In the genomic region with DNA sequence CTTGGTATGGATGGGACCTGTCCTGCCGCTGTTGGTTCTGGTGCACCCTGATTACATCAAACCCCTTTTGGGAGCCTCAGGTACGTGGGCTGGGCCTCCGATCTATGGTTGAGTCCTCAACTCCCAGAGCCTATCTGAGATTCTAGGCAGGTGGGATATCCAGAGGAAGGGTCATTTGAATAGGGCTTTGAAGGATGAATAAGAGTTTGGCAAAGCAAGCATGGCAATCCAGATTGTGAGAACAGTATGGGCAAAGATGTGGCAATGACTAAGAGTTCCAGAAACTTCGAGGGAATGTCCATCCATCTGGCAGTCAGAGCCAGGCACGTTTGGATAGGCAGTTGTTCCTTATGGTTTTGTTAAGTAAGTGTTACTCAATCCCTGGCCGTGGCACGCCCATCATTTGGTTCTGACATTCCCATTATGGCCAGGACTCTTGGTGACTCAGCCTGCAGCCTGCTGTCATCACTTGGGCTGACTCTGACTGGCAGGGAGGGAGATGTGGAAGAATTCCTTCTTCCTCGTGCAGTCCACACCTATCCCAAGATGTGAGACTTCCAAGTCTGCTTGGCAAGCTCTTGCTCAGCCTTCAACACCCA, we compare ENCODE assay signal across 31 cellular contexts. TPM values are rescaled to one million over a fixed set of nuclear protein-coding genes. Genes with fewer than 3 reads are reported as not detected.
DNase-seq lines count a peak whose midpoint lies in the region; ATAC-seq and TF ChIP-seq lines count a peak whose summit lies in the region.
"Had no signal": no experiment of that assay in that cellular context is flagged by ENCODE, and none has a peak within 500 bp of the region (broad histone marks: within the 10 kb centered on the region; RNA-seq: fewer than 3 reads in every experiment).

No MANE protein-coding gene starts in this region.

- H3K27ac ChIP-seq in mammary epithelial cell (ENCODE audit: insufficient read depth, low read depth, low read length), result no peak overlapping the region
- no peak overlapping the region for H3K27ac ChIP-seq in breast epithelium
- no peak overlapping the region for H3K27ac ChIP-seq in left ventricle myocardium inferior (replicated peaks)
- H3K27ac ChIP-seq: coronary artery, Peyer's patch, thoracic aorta had no signal

- no peak for TF ChIP-seq POLR2A in breast epithelium (IDR thresholded peaks at IDR 0.05)

- dilution Hi-C loops in mammary epithelial cell (cut with HindIII; ENCODE audit: low sequenced_read_pairs), result loop anchor here (5.0 kb wide), 1 partner anchor 53 kb away; a partner anchor contains a TSS

- no peak overlapping the region for H3K9ac ChIP-seq in mammary epithelial cell (ENCODE audit: insufficient read depth, low read length)

- H3K27ac Mint-ChIP-seq in type B pancreatic cell, result no peak overlapping the region
- H3K27ac Mint-ChIP-seq: activated CD4-positive, alpha-beta memory T cell treated with anti-CD3 and anti-CD28 coated beads for 36 hours; activated T-helper 2 cell treated with anti-CD3 and anti-CD28 coated beads, Interferon-gamma antibody, Interleukin-2, Interleukin-4, amounts not matched to agents 10 μg/mL and 5 μg/mL and 100 μg/mL, durations not matched to agents 14 hours and 24 hours and 36 hours; CD4-positive, CD25-positive, alpha-beta regulatory T cell; mesothelial cell of epicardium had no signal

- intact Hi-C loops in mammary epithelial cell (cut with micrococcal nuclease), result no loop called here
- intact Hi-C loops in breast epithelium (cut with DNase I; ENCODE audit: low total_unique reads), result no loop called here
- intact Hi-C loops in Right ventricle myocardium inferior (cut with DNase I), result no loop called here
- intact Hi-C loops in left ventricle myocardium inferior (cut with micrococcal nuclease), result no loop called here

- H3K4me3 ChIP-seq in mammary epithelial cell (replicated peaks in 1 of 3; ENCODE audit: insufficient read depth in 1 of 3, low read depth in 2 of 3, low read length in 3 of 3) (no peak overlapping the region), breast epithelium (no peak overlapping the region), fibroblast of mammary gland (ENCODE audit: control insufficient read depth, low read depth, low read length) (no peak overlapping the region), left ventricle myocardium inferior (no peak overlapping the region)
- H3K4me3 ChIP-seq: coronary artery, Peyer's patch, thoracic aorta had no signal

- H3K4me1 ChIP-seq in mammary epithelial cell (ENCODE audit: insufficient read depth, low read length) (peaks cover 5% of the 10 kb centered on the region), breast epithelium (no peaks in the 10 kb centered on the region), left ventricle myocardium inferior (no peaks in the 10 kb centered on the region)
- H3K4me1 ChIP-seq: Peyer's patch had no signal

- DNase-seq in mammary epithelial cell (peak; percentile 75), breast epithelium (ENCODE audit: low spot score in 2 of 2) (no peak), NCI-H460 (ENCODE audit: extremely low read depth, low read depth) (peak; percentile 17), fibroblast of mammary gland (ENCODE audit: low read depth) (peak; percentile 52), Right ventricle myocardium inferior (ENCODE audit: missing footprints) (no peak), HCEC 1CT (no peak), type B pancreatic cell (ENCODE audit: extremely low spot score, unreplicated experiment) (no peak), left ventricle myocardium inferior (no peak)
- DNase-seq: 8988T; activated CD4-positive, alpha-beta memory T cell treated with anti-CD3 and anti-CD28 coated beads for 36 hours; activated CD4-positive, CD25-positive, alpha-beta regulatory T cell treated with anti-CD3 and anti-CD28 coated beads, Interleukin-2, amount 50 U/mL, for 72 hours; CD4-positive, CD25-positive, alpha-beta regulatory T cell; glutamatergic neuron; islet precursor cell; naive thymus-derived CD8-positive, alpha-beta T cell; NCI-H1048; NCI-H187; NCI-H2171 treated with DMSO at 0.1 percent for 48 hours; NCI-H526 treated with DMSO at 0.1 percent for 48 hours; occipital lobe; Peyer's patch; stimulated activated CD4-positive, alpha-beta T cell treated with anti-CD3 and anti-CD28 coated beads, Interleukin-15, amount 100 ng/mL, for 24 hours; stimulated activated naive CD4-positive, alpha-beta T cell; T-helper 1 cell had no signal

- in situ Hi-C loops in mammary epithelial cell (cut with MboI; ENCODE audit: low sequenced_read_pairs in 2 of 2), result no loop called here

- no peaks in the 10 kb centered on the region for H3K4me1 Mint-ChIP-seq in type B pancreatic cell (ENCODE audit: unreplicated experiment)
- H3K4me1 Mint-ChIP-seq: mesothelial cell of epicardium had no signal

- no peaks in the 10 kb centered on the region for H4K20me1 ChIP-seq in mammary epithelial cell (ENCODE audit: insufficient read depth, low read length)

- H3K36me3 ChIP-seq in mammary epithelial cell (ENCODE audit: insufficient read depth, low read length), result no peaks in the 10 kb centered on the region
- no peaks in the 10 kb centered on the region for H3K36me3 ChIP-seq in breast epithelium
- H3K36me3 ChIP-seq in left ventricle myocardium inferior, result no peaks in the 10 kb centered on the region
- H3K36me3 ChIP-seq: Peyer's patch, thoracic aorta had no signal

- no peak overlapping the region for H3K4me2 ChIP-seq in mammary epithelial cell (ENCODE audit: insufficient read depth, low read depth, low read length)

- no peaks in the 10 kb centered on the region for H3K9me3 Mint-ChIP-seq in type B pancreatic cell

- no peaks in the 10 kb centered on the region for H3K79me2 ChIP-seq in mammary epithelial cell (ENCODE audit: insufficient read depth, low read length)

- H2AFZ ChIP-seq in mammary epithelial cell (ENCODE audit: low read depth, low read length), result no peak overlapping the region

- BruUV-seq in mammary epithelial cell (replicated peaks; lab: Mats Ljungman, UMichigan), result no TSS peak

- H3K27me3 ChIP-seq in mammary epithelial cell (ENCODE audit: insufficient read depth, low read length), result no peaks in the 10 kb centered on the region
- H3K27me3 ChIP-seq in breast epithelium, result peaks cover 0 to 3% of the 10 kb centered on the region in 2 donors
- peaks cover 81% of the 10 kb centered on the region for H3K27me3 ChIP-seq in left ventricle myocardium inferior (ENCODE audit: low read depth)
- H3K27me3 ChIP-seq: Peyer's patch had no signal

- H3K36me3 Mint-ChIP-seq in type B pancreatic cell, result no peaks in the 10 kb centered on the region

- no peak for ATAC-seq in Right ventricle myocardium inferior
- ATAC-seq: activated naive CD4-positive, alpha-beta T cell treated with anti-CD3 and anti-CD28 coated beads, Interleukin-2, amount 50 U/mL, for 72 hours; naive thymus-derived CD8-positive, alpha-beta T cell had no signal

- H3K27me3 Mint-ChIP-seq in type B pancreatic cell, result no peaks in the 10 kb centered on the region
- H3K27me3 Mint-ChIP-seq: activated CD4-positive, alpha-beta memory T cell treated with anti-CD3 and anti-CD28 coated beads for 36 hours; naive thymus-derived CD8-positive, alpha-beta T cell had no signal

- TF ChIP-seq CTCF in mammary epithelial cell (conservative IDR thresholded peaks at IDR 0.05 in 1 of 2, IDR thresholded peaks at IDR 0.05 in 1 of 2; ENCODE audit: extremely low read depth in 1 of 2, insufficient read depth in 1 of 2, low read depth in 1 of 2, low read length in 2 of 2) (no peak), breast epithelium (IDR thresholded peaks at IDR 0.05) (no peak), fibroblast of mammary gland (conservative IDR thresholded peaks at IDR 0.05; ENCODE audit: control insufficient read depth, insufficient read depth, low read depth, low read length) (no peak), type B pancreatic cell (conservative IDR thresholded peaks at IDR 0.05) (no peak), left ventricle myocardium inferior (IDR thresholded peaks at IDR 0.05; ENCODE audit: borderline replicate concordance) (no peak)

- H3K9me3 ChIP-seq in mammary epithelial cell (replicated peaks; ENCODE audit: insufficient read depth, low read length) (no peaks in the 10 kb centered on the region), breast epithelium (no peaks in the 10 kb centered on the region), left ventricle myocardium inferior (replicated peaks) (no peaks in the 10 kb centered on the region)
- H3K9me3 ChIP-seq: Peyer's patch, thoracic aorta had no signal

- 35% methylated on average over 8 of the region's 8 CpGs for WGBS in mammary epithelial cell (ENCODE audit: low coverage, missing lambda C conversion rate)

- CTCF ChIA-PET in mammary epithelial cell (lab: Charles Lee; ENCODE audit: low non-redundant PET), result no interaction called here

- no peak overlapping the region for H3K4me3 Mint-ChIP-seq in type B pancreatic cell
- H3K4me3 Mint-ChIP-seq: activated CD4-positive, alpha-beta memory T cell treated with anti-CD3 and anti-CD28 coated beads for 36 hours; CD4-positive, CD25-positive, alpha-beta regulatory T cell; mesothelial cell of epicardium; naive thymus-derived CD8-positive, alpha-beta T cell had no signal

RNA-seq across cellular contexts. Expression of a gene that starts 21.5 kb away (rescaled TPM):
- not detected for total RNA-seq in mammary epithelial cell
- polyA plus RNA-seq in mammary epithelial cell, result 0.05 TPM
- not detected for polyA minus RNA-seq in mammary epithelial cell
- total RNA-seq in breast epithelium, result 10 to 100 TPM in 1 of 3 donors, 1 to 10 TPM in 2; 8.8 to 26.9 (median 9.4) TPM
- not detected in 2 replicates for total RNA-seq in NCI-H460 (2014; rRNA removed; shearing (Covaris generic))
- not detected in 2 replicates for polyA plus RNA-seq in NCI-H460 (2014; cell fraction: nucleus; rRNA removed)
- not detected for total RNA-seq in Right ventricle myocardium inferior
- total RNA-seq in type B pancreatic cell (ENCODE audit: low replicate concordance), result not detected in 2 replicates
- not detected for total RNA-seq in left ventricle myocardium inferior
- total RNA-seq: CD4-positive, CD25-positive, alpha-beta regulatory T cell; fibroblast of lung; mesothelial cell of epicardium; occipital lobe; Peyer's patch; pulmonary artery endothelial cell; thoracic aorta had no signal
- polyA plus RNA-seq: fibroblast of lung had no signal

RNA-seq across cellular contexts. Expression of a gene that starts 50.6 kb away (rescaled TPM):
- not detected for total RNA-seq in mammary epithelial cell
- polyA plus RNA-seq in mammary epithelial cell, result not detected
- polyA minus RNA-seq in mammary epithelial cell, result not detected
- 1 to 10 TPM in 2 of 3 donors, not detected in 1; 5.6 to 6.2 TPM for total RNA-seq in breast epithelium
- total RNA-seq in NCI-H460 (2014; rRNA removed; shearing (Covaris generic)), result not detected in 2 replicates
- polyA plus RNA-seq in NCI-H460 (2014; cell fraction: nucleus; rRNA removed), result not detected in 2 replicates
- not detected for total RNA-seq in Right ventricle myocardium inferior
- not detected in 2 replicates for total RNA-seq in type B pancreatic cell (ENCODE audit: low replicate concordance)
- total RNA-seq in left ventricle myocardium inferior, result not detected
- total RNA-seq: activated T-helper 2 cell treated with anti-CD3 and anti-CD28 coated beads, Interferon-gamma antibody, Interleukin-2, Interleukin-4, amounts not matched to agents 10 μg/mL and 5 μg/mL and 100 μg/mL, durations not matched to agents 14 hours and 24 hours and 36 hours; CD4-positive, CD25-positive, alpha-beta regulatory T cell; fibroblast of lung; mesothelial cell of epicardium; occipital lobe; Peyer's patch; pulmonary artery endothelial cell; thoracic aorta had no signal
- polyA plus RNA-seq: fibroblast of lung had no signal

Comparison
In these comparisons a context has a peak if more than half of its experiments do, and no peak if none do; other contexts are left out.
1. DNase-seq: peak in mammary epithelial cell (single experiment), NCI-H460 (single experiment) and fibroblast of mammary gland (single experiment); none in breast epithelium (0 of 2), Right ventricle myocardium inferior (single experiment), HCEC 1CT (single experiment), type B pancreatic cell (single experiment) and left ventricle myocardium inferior (single experiment).